ENCODE assay signal across 8 cellular contexts in the genomic region with DNA sequence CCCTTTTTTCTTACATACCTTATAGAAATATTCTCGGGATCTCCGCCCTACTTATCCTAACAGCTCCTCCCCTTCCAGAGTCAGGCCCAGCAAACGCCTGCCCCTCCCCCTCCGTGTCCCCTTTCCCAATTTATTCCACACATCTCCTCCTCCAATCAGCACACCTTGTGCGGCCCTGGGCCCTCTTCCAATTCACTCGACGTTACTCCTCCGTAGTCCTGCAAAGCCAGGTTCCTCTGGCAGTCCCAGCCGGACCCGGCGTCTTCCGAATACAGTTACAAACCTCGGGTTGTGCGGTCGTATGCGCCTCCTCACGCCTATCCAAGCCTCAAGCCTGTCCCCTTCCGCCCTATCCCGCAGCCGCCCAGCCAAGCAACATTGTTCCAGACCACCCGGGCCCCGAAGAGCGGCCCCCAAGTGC. TPM values are rescaled to one million over a fixed set of nuclear protein-coding genes. Genes with fewer than 3 reads are reported as not detected.
DNase-seq lines count a peak whose midpoint lies in the region; ATAC-seq and TF ChIP-seq lines count a peak whose summit lies in the region.

No MANE protein-coding gene starts in this region.

- H3F3A ChIP-seq in PC-9 (ENCODE audit: insufficient read depth, low read depth): peaks cover 44% of the 10 kb centered on the region

- CTCF ChIA-PET in PC-9 (lab: Charles Lee): interaction anchor here (0.6 kb wide), 1 partner anchor 18 kb away, joined by 7 read pairs; no protein-coding TSS in a partner anchor

- WGBS in lung, 2 donors: 1 to 2% methylated on average over 23 of the region's 23 CpGs

- peak overlapping the region; percentile 95 for H2AFZ ChIP-seq in PC-9

- H3K9me2 ChIP-seq in PC-9 (ENCODE audit: insufficient read depth): no peaks in the 10 kb centered on the region

- peak overlapping the region; percentile 95 for H3K27ac Mint-ChIP-seq in dendritic cell treated with granulocyte-macrophage colony-stimulating factor and Interleukin-4, amounts not matched to agents 40 ng/mL and 50 ng/mL, for 4 days

- peak overlapping the region; percentile 96 for H3K4me3 Mint-ChIP-seq in dendritic cell treated with granulocyte-macrophage colony-stimulating factor and Interleukin-4, amounts not matched to agents 40 ng/mL and 50 ng/mL, for 4 days

- peak overlapping the region; percentile 79 for H3K4me2 ChIP-seq in PC-9

- TF ChIP-seq CTCF in PC-9 (conservative IDR thresholded peaks at IDR 0.05): no peak
- TF ChIP-seq CTCF in lung (IDR thresholded peaks at IDR 0.05; ENCODE audit: control extremely low read depth, extremely low read depth): no peak
- TF ChIP-seq CTCF in tibial artery (IDR thresholded peaks at IDR 0.05): no peak

- BruUV-seq in PC-9 (replicated peaks; lab: Mats Ljungman, UMichigan): no TSS peak

- H3K27ac ChIP-seq in PC-9 (peak overlapping the region; percentile 71), lung (ENCODE audit: low read depth in 1 of 2, low read length in 1 of 2) (peak overlapping the region; percentile 79 to 84), tibial artery (peak overlapping the region; percentile 83 to 94)

- H3K36me3 ChIP-seq in PC-9 (ENCODE audit: low read depth) (0 out of 2 replicates have a peak, but pooled peaks cover under 1% of the 10 kb centered on the region), lung (ENCODE audit: control insufficient read depth in 2 of 2, insufficient read depth in 2 of 2, low read length in 2 of 2) (no peaks in the 10 kb centered on the region), tibial artery (peaks cover 0 to 5% (median 0%) of the 10 kb centered on the region in 3 donors)

- DNase-seq in D341Med (ENCODE audit: low spot score) (peak; percentile 78), PC-9 (peak; percentile 73 to 77), lung (ENCODE audit: low spot score) (peak; percentile 59), tibial artery (peak; percentile 41 to 76), HPDE6-E6E7 (ENCODE audit: extremely low spot score) (no peak)

- peaks cover 25% of the 10 kb centered on the region for H3K4me1 ChIP-seq in PC-9 (replicated peaks; ENCODE audit: insufficient read depth)
- H3K4me1 ChIP-seq in lung (ENCODE audit: control insufficient read depth in 2 of 2, insufficient read depth in 2 of 2, low read length in 2 of 2): peaks cover 0 to 2% of the 10 kb centered on the region in 2 donors
- peaks cover 0 to 18% (median 11%) of the 10 kb centered on the region in 4 donors for H3K4me1 ChIP-seq in tibial artery

- H3K4me3 ChIP-seq in PC-9 (peak overlapping the region; percentile 89), lung (peak overlapping the region; percentile 55), tibial artery (peak overlapping the region; percentile 71 to 97)

- ATAC-seq in HG03196 (IDR thresholded peaks at IDR 0.05; ENCODE audit: unreplicated experiment) (peak; percentile 3), lung (ENCODE audit: insufficient read depth, low FRiP score) (peak; percentile 43), HG02763 (IDR thresholded peaks at IDR 0.05; ENCODE audit: unreplicated experiment) (no peak)

- intact Hi-C loops in PC-9 (cut with micrococcal nuclease; ENCODE audit: unreplicated experiment) (loop anchor here (5.0 kb wide), 1 partner anchor 53 kb away; the partner anchor contains the start of gene NFE2L1), tibial artery (cut with DNase I; ENCODE audit: low total_unique reads) (loop anchor here (10.0 kb wide), 1 partner anchor 406 kb away; the partner anchor contains the start of gene TBKBP1)
- intact Hi-C loops in dendritic cell treated with granulocyte-macrophage colony-stimulating factor and Interleukin-4, amounts not matched to agents 40 ng/mL and 50 ng/mL, for 4 days (cut with micrococcal nuclease): no loop called here

- H3K27me3 Mint-ChIP-seq in dendritic cell treated with granulocyte-macrophage colony-stimulating factor and Interleukin-4, amounts not matched to agents 40 ng/mL and 50 ng/mL, for 4 days: no peaks in the 10 kb centered on the region

- H3K9me3 Mint-ChIP-seq in dendritic cell treated with granulocyte-macrophage colony-stimulating factor and Interleukin-4, amounts not matched to agents 40 ng/mL and 50 ng/mL, for 4 days: no peaks in the 10 kb centered on the region

- H3K9me3 ChIP-seq in PC-9 (ENCODE audit: insufficient read depth, low read depth) (0 out of 2 replicates have a peak, but pooled peaks cover 4% of the 10 kb centered on the region), lung (ENCODE audit: control insufficient read depth in 2 of 2, insufficient read depth in 1 of 2, low read length in 1 of 2) (no peaks in the 10 kb centered on the region), tibial artery (no peaks in the 10 kb centered on the region)

- POLR2A ChIA-PET in PC-9 (lab: Charles Lee; ENCODE audit: unreplicated experiment): interaction anchor here (0.6 to 1.0 kb wide), 4 partner anchors 10 to 804 kb away, joined by 3 to 6 read pairs (median 4); no protein-coding TSS in a partner anchor

- H3K27me3 ChIP-seq in PC-9 (ENCODE audit: insufficient read depth, low read depth): no peaks in the 10 kb centered on the region
- no peaks in the 10 kb centered on the region for H3K27me3 ChIP-seq in lung (ENCODE audit: control insufficient read depth, insufficient read depth)
- no peaks in the 10 kb centered on the region for H3K27me3 ChIP-seq in tibial artery

- peaks cover 27% of the 10 kb centered on the region for H3K36me3 Mint-ChIP-seq in dendritic cell treated with granulocyte-macrophage colony-stimulating factor and Interleukin-4, amounts not matched to agents 40 ng/mL and 50 ng/mL, for 4 days (ENCODE audit: low read depth)

- peaks cover 52% of the 10 kb centered on the region for H3K79me2 ChIP-seq in PC-9 (ENCODE audit: low read depth)

- peaks cover 54% of the 10 kb centered on the region for H3K4me1 Mint-ChIP-seq in dendritic cell treated with granulocyte-macrophage colony-stimulating factor and Interleukin-4, amounts not matched to agents 40 ng/mL and 50 ng/mL, for 4 days (ENCODE audit: low read depth)

- peaks cover 41% of the 10 kb centered on the region for H4K20me1 ChIP-seq in PC-9 (ENCODE audit: insufficient read depth)

RNA-seq across cellular contexts. Expression of gene CBX1, which starts 0.7 kb away (rescaled TPM):
- total RNA-seq in PC-9 (2021) (73.6 and 93.9 TPM in 2 replicates), lung (10 to 100 TPM; 28.2 to 43.2 TPM)
- polyA plus RNA-seq in lung: 10 to 100 TPM; 17.6 to 29.7 TPM

RNA-seq across cellular contexts. Expression of gene SNX11, which starts 7.0 kb away (rescaled TPM):
- 16.0 and 17.0 TPM in 2 replicates for total RNA-seq in PC-9 (2021)
- 10 to 100 TPM; 11.4 to 24.8 TPM for total RNA-seq in lung
- polyA plus RNA-seq in lung: 10 to 100 TPM; 13.5 to 31.0 TPM

RNA-seq across cellular contexts. Expression of gene NFE2L1, which starts 52.4 kb away (rescaled TPM):
- 85.5 and 91.7 TPM in 2 replicates for total RNA-seq in PC-9 (2021)
- 100 to 1,000 TPM in 1 of 2 donors, 10 to 100 TPM in 1; 75.7 to 135 TPM for total RNA-seq in lung
- polyA plus RNA-seq in lung: 10 to 100 TPM; 68.8 to 98.4 TPM
